In genomic region chr5:177875907-177876253, GRCh38 we compare ENCODE assay signal across 8 cellular contexts.
DNase-seq lines count a peak whose midpoint lies in the region; ATAC-seq, FAIRE-seq and TF ChIP-seq lines count a peak whose summit lies in the region.
"Not testable (repeated sequence)": the region's sequence is repeated elsewhere in the genome, so short reads cannot be mapped to it uniquely, and the experiment has no call there.

No MANE protein-coding gene starts in this region.

- H3K27me3 ChIP-seq in liver (ENCODE audit: control insufficient read depth in 4 of 4, insufficient read depth in 4 of 4, low read length in 3 of 4); psoas muscle (ENCODE audit: insufficient read depth in 3 of 3, low read length in 2 of 3): not testable (repeated sequence)

- not testable (repeated sequence) for H3K9me3 ChIP-seq in A549; liver (ENCODE audit: control insufficient read depth in 4 of 4, low read length in 3 of 4); psoas muscle

- H3K4me2 ChIP-seq in A549 = peak overlapping the region; percentile 73

- not testable (repeated sequence) for TF ChIP-seq POLR2A in A549 (IDR thresholded peaks at IDR 0.05; ENCODE audit: low read length)

- not testable (repeated sequence) for TF ChIP-seq CTCF in A549 (IDR thresholded peaks at IDR 0.05); fibroblast of pulmonary artery (IDR thresholded peaks at IDR 0.05; ENCODE audit: low read length, missing control alignments); liver (IDR thresholded peaks at IDR 0.05; ENCODE audit: low read depth, low read length, missing input control); psoas muscle (IDR thresholded peaks at IDR 0.05)

- POLR2A ChIA-PET in A549 (lab: Yijun Ruan, JAX) = not testable (repeated sequence)

- not testable (repeated sequence) for H3K4me1 Mint-ChIP-seq in T-helper 1 cell treated with Interleukin-12 subunit alpha and Interleukin-12 subunit beta and Interleukin-4 antibody, amounts not matched to agents 30 μg/mL and 1 μg/mL, for 36 hours (ENCODE audit: low read depth)

- CTCF ChIA-PET in A549 (lab: Yijun Ruan, JAX) = not testable (repeated sequence)

- not testable (repeated sequence) for TF ChIP-seq RAD21 in A549 (conservative IDR thresholded peaks at IDR 0.05 in 1 of 2, IDR thresholded peaks at IDR 0.05 in 1 of 2); liver (IDR thresholded peaks at IDR 0.05)

- not testable (repeated sequence) for FAIRE-seq in A549 (lab: Jason Lieb, UNC)

- not testable (repeated sequence) for H3K36me3 Mint-ChIP-seq in T-helper 1 cell treated with Interleukin-12 subunit alpha and Interleukin-12 subunit beta and Interleukin-4 antibody, amounts not matched to agents 30 μg/mL and 1 μg/mL, for 36 hours (ENCODE audit: low read depth)

- H3K9me3 Mint-ChIP-seq in T-helper 1 cell treated with Interleukin-12 subunit alpha and Interleukin-12 subunit beta and Interleukin-4 antibody, amounts not matched to agents 30 μg/mL and 1 μg/mL, for 36 hours = not testable (repeated sequence)

- WGBS in A549 (ENCODE audit: missing lambda C conversion rate) = 6% methylated on average over 7 of the region's 15 CpGs
- WGBS in liver = under 1% methylated on average over 6 of the region's 15 CpGs
- 0 to 3% (median 2%) methylated on average over 5 to 6 of the region's 15 CpGs for WGBS in psoas muscle, 3 donors

- H3K4me3 Mint-ChIP-seq in T-helper 1 cell treated with Interleukin-12 subunit alpha and Interleukin-12 subunit beta and Interleukin-4 antibody, amounts not matched to agents 30 μg/mL and 1 μg/mL, for 36 hours = peak overlapping the region; percentile 92

- H3K27ac Mint-ChIP-seq in T-helper 1 cell treated with Interleukin-12 subunit alpha and Interleukin-12 subunit beta and Interleukin-4 antibody, amounts not matched to agents 30 μg/mL and 1 μg/mL, for 36 hours = peak overlapping the region; percentile 67

- peak overlapping the region; percentile 55 to 80; a peak in 3 of 6 replicates for H3K27ac ChIP-seq in A549
- not testable (repeated sequence) for H3K27ac ChIP-seq in liver (ENCODE audit: low read depth in 1 of 2, low read length in 2 of 2); psoas muscle

- H3K27me3 Mint-ChIP-seq in T-helper 1 cell treated with Interleukin-12 subunit alpha and Interleukin-12 subunit beta and Interleukin-4 antibody, amounts not matched to agents 30 μg/mL and 1 μg/mL, for 36 hours (ENCODE audit: low read depth) = not testable (repeated sequence)

- TF ChIP-seq EP300 in A549 (IDR thresholded peaks at IDR 0.05) = not testable (repeated sequence)

- peak; percentile 51 to 69 for ATAC-seq in A549
- ATAC-seq in GM18868 (IDR thresholded peaks at IDR 0.05; ENCODE audit: unreplicated experiment) = peak; percentile 9
- ATAC-seq in HG03460 (IDR thresholded peaks at IDR 0.05; ENCODE audit: unreplicated experiment) = peak; percentile 17
- ATAC-seq in psoas muscle = peak in 3 of 4 donors; percentile 8 to 38 (median 17)

- intact Hi-C loops in psoas muscle (cut with DNase I) = not testable (repeated sequence)

- not testable (repeated sequence) for H3K9ac ChIP-seq in liver (ENCODE audit: low read depth in 1 of 2, low read length in 2 of 2)

- not testable (repeated sequence) for H3K36me3 ChIP-seq in liver (ENCODE audit: control insufficient read depth in 4 of 4, insufficient read depth in 3 of 4, low read depth in 1 of 4, low read length in 3 of 4); psoas muscle (ENCODE audit: insufficient read depth in 1 of 2, low read depth in 1 of 2)

- H3K4me1 ChIP-seq in A549; liver (ENCODE audit: control insufficient read depth in 4 of 4, insufficient read depth in 4 of 4, low read length in 3 of 4); psoas muscle: not testable (repeated sequence)

- DNase-seq in A549 (ENCODE audit: low read depth in 1 of 2, low spot score in 1 of 2) (peak in 1 of 2 experiments; percentile 3), astrocyte of the hippocampus (ENCODE audit: low read depth, low spot score) (peak; percentile 7), fibroblast of pulmonary artery (ENCODE audit: low read depth) (peak; percentile 4)
- not testable (repeated sequence) for DNase-seq in psoas muscle

- H3K4me3 ChIP-seq in A549 (peak overlapping the region; percentile 50), fibroblast of pulmonary artery (replicated peaks; ENCODE audit: low read depth, low read length) (peak overlapping the region; percentile 52), liver (ENCODE audit: low read depth in 1 of 3, low read length in 3 of 3) (peak overlapping the region in 2 of 3 donors; percentile 49 to 50)
- H3K4me3 ChIP-seq in psoas muscle = not testable (repeated sequence)

Comparison
In these comparisons a context has a peak if more than half of its experiments do, and no peak if none do; other contexts are left out.
1. ATAC-seq: peak in every context shown above with its lines; median percentile 60 in A549; 17 in HG03460; 17 in psoas muscle; 9 in GM18868.